In the genomic region with DNA sequence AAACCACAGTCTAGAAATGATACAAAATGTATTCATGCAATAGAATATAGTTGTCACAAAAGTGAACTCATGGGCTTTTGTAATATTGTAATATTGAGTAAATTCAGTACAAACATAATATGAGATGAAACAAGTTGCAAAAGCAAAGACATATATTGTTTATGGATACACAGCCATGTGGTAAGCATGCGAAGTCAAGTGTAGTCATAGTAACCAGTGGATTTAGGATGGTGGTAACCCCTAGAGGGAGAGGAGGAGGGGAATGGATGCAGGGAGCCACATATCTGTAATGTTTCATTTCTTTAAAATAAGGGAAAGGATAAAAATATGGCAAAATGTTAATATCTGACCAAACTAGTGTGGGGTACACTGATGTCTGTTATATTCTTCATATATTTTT, we compare ENCODE assay signal across 11 cellular contexts. TPM values are rescaled to one million over a fixed set of nuclear protein-coding genes. Genes with fewer than 3 reads are reported as not detected.
DNase-seq lines count a peak whose midpoint lies in the region; ATAC-seq and TF ChIP-seq lines count a peak whose summit lies in the region.
"Had no signal": no experiment of that assay in that cellular context is flagged by ENCODE, and none has a peak within 500 bp of the region (broad histone marks: within the 10 kb centered on the region; RNA-seq: fewer than 3 reads in every experiment).

No MANE protein-coding gene starts in this region.

- DNase-seq in left ventricle myocardium inferior = no peak
- no peak for DNase-seq in left ventricle myocardium superior
- no peak for DNase-seq in activated CD4-positive, alpha-beta memory T cell treated with anti-CD3 and anti-CD28 coated beads for 36 hours
- DNase-seq in iris pigment epithelial cell (ENCODE audit: low read depth) = peak; percentile 64
- no peak for DNase-seq in Calu3
- DNase-seq in NCI-H2171 (lab: John Stamatoyannopoulos, UW) = no peak
- DNase-seq: activated naive CD4-positive, alpha-beta T cell treated with anti-CD3 and anti-CD28 coated beads for 36 hours; NCI-H1105; nucleus accumbens had no signal

- BruUV-seq in Calu3 (replicated peaks; lab: Mats Ljungman, UMichigan) = no TSS peak

- peak overlapping the region; percentile 79 for H3K27ac ChIP-seq in left ventricle myocardium inferior (replicated peaks)

- intact Hi-C loops in left ventricle myocardium inferior (cut with micrococcal nuclease) = loop anchor here (2.0 to 10.0 kb wide), 2 partner anchors 221 to 355 kb away; no protein-coding TSS in a partner anchor
- intact Hi-C loops in left ventricle myocardium superior (cut with micrococcal nuclease) = no loop called here
- intact Hi-C loops in activated CD4-positive, alpha-beta memory T cell treated with anti-CD3 and anti-CD28 coated beads for 36 hours (cut with micrococcal nuclease) = loop anchor here (5.0 kb wide), 1 partner anchor 177 kb away; no protein-coding TSS in a partner anchor
- intact Hi-C loops in Calu3 (cut with micrococcal nuclease; ENCODE audit: unreplicated experiment) = no loop called here

- H3K27me3 Mint-ChIP-seq in activated CD4-positive, alpha-beta memory T cell treated with anti-CD3 and anti-CD28 coated beads for 36 hours = no peaks in the 10 kb centered on the region
- H3K27me3 Mint-ChIP-seq in Calu3 (ENCODE audit: unreplicated experiment) = no peaks in the 10 kb centered on the region

- peaks cover 31% of the 10 kb centered on the region for H3K4me1 Mint-ChIP-seq in activated CD4-positive, alpha-beta memory T cell treated with anti-CD3 and anti-CD28 coated beads for 36 hours (ENCODE audit: low read depth)
- H3K4me1 Mint-ChIP-seq in Calu3 (ENCODE audit: low read depth, unreplicated experiment) = no peaks in the 10 kb centered on the region

- H3K27me3 ChIP-seq in left ventricle myocardium inferior (ENCODE audit: low read depth) = no peaks in the 10 kb centered on the region

- H3K4me3 Mint-ChIP-seq in activated CD4-positive, alpha-beta memory T cell treated with anti-CD3 and anti-CD28 coated beads for 36 hours = peak overlapping the region; percentile 35
- H3K4me3 Mint-ChIP-seq in Calu3 (ENCODE audit: low read depth, unreplicated experiment) = no peak overlapping the region
- H3K4me3 Mint-ChIP-seq: activated naive CD4-positive, alpha-beta T cell treated with anti-CD3 and anti-CD28 coated beads for 36 hours had no signal

- H3K27ac Mint-ChIP-seq in activated CD4-positive, alpha-beta memory T cell treated with anti-CD3 and anti-CD28 coated beads for 36 hours = peak overlapping the region; percentile 39
- H3K27ac Mint-ChIP-seq in Calu3 (ENCODE audit: unreplicated experiment) = no peak overlapping the region
- H3K27ac Mint-ChIP-seq: activated naive CD4-positive, alpha-beta T cell treated with anti-CD3 and anti-CD28 coated beads for 36 hours had no signal

- no peaks in the 10 kb centered on the region for H3K9me3 ChIP-seq in left ventricle myocardium inferior (replicated peaks)

- H3K36me3 ChIP-seq in left ventricle myocardium inferior = no peaks in the 10 kb centered on the region

- POLR2A ChIA-PET in activated CD4-positive, alpha-beta memory T cell treated with anti-CD3 and anti-CD28 coated beads for 36 hours (lab: Charles Lee) = no interaction called here

- H3K4me3 ChIP-seq in left ventricle myocardium inferior = no peak overlapping the region

- peaks cover 47% of the 10 kb centered on the region for H3K4me1 ChIP-seq in left ventricle myocardium inferior

- H3K36me3 Mint-ChIP-seq in activated CD4-positive, alpha-beta memory T cell treated with anti-CD3 and anti-CD28 coated beads for 36 hours = no peaks in the 10 kb centered on the region
- H3K36me3 Mint-ChIP-seq in Calu3 (ENCODE audit: insufficient read depth, unreplicated experiment) = no peaks in the 10 kb centered on the region

- no peaks in the 10 kb centered on the region for H3K9me3 Mint-ChIP-seq in activated CD4-positive, alpha-beta memory T cell treated with anti-CD3 and anti-CD28 coated beads for 36 hours
- no peaks in the 10 kb centered on the region for H3K9me3 Mint-ChIP-seq in Calu3 (ENCODE audit: low read depth, unreplicated experiment)
- H3K9me3 Mint-ChIP-seq: activated naive CD4-positive, alpha-beta T cell treated with anti-CD3 and anti-CD28 coated beads for 36 hours had no signal

- CTCF ChIA-PET in activated CD4-positive, alpha-beta memory T cell treated with anti-CD3 and anti-CD28 coated beads for 36 hours (lab: Charles Lee) = interaction anchor here (1.0 to 5.1 kb wide), 2 partner anchors 177 to 354 kb away, joined by 7 to 59 read pairs; no protein-coding TSS in a partner anchor
- CTCF ChIA-PET in Calu3 (lab: Charles Lee) = no interaction called here

- TF ChIP-seq CTCF in left ventricle myocardium inferior (IDR thresholded peaks at IDR 0.05; ENCODE audit: borderline replicate concordance) (no peak), Calu3 (IDR thresholded peaks at IDR 0.05; ENCODE audit: unreplicated experiment) (no peak)

- ATAC-seq in left ventricle myocardium superior (no peak), HG03457 (IDR thresholded peaks at IDR 0.05; ENCODE audit: unreplicated experiment) (no peak), GM21786 (IDR thresholded peaks at IDR 0.05; ENCODE audit: unreplicated experiment) (no peak)

RNA-seq across cellular contexts. Expression of a gene that starts 47.4 kb away (rescaled TPM):
- 14.0 TPM for total RNA-seq in left ventricle myocardium inferior
- total RNA-seq in left ventricle myocardium superior = 11.5 TPM
- total RNA-seq in activated CD4-positive, alpha-beta memory T cell treated with anti-CD3 and anti-CD28 coated beads for 36 hours = 1 to 10 TPM; 4.4 to 7.9 TPM
- 4.5 and 7.1 TPM in 2 replicates for total RNA-seq in Calu3 (2022)

Comparison
In these comparisons a context has a peak if more than half of its experiments do, and no peak if none do; other contexts are left out.
1. intact Hi-C loops: an anchor here in left ventricle myocardium inferior (2.0 to 10.0 kb wide) and activated CD4-positive, alpha-beta memory T cell treated with anti-CD3 and anti-CD28 coated beads for 36 hours (5.0 kb wide); none called in left ventricle myocardium superior and Calu3.